19 cellular contexts compared by ENCODE assay signal in genomic region chr11:108912587-108912986, GRCh38.
DNase-seq lines count a peak whose midpoint lies in the region; ATAC-seq and TF ChIP-seq lines count a peak whose summit lies in the region.
"Had no signal": no experiment of that assay in that cellular context is flagged by ENCODE, and none has a peak within 500 bp of the region (broad histone marks: within the 10 kb centered on the region; RNA-seq: fewer than 3 reads in every experiment).

No MANE protein-coding gene starts in this region.

- DNase-seq in EL (peak; percentile 46), OCI-M1 (lab: John Stamatoyannopoulos, UW) (peak; percentile 37), epithelial cell of proximal tubule (ENCODE audit: low read depth) (peak; percentile 36), mesenchymal stem cell (peak; percentile 63), NCI-H1694 treated with DMSO at 0.1 percent for 48 hours (lab: John Stamatoyannopoulos, UW) (no peak), heart left ventricle (no peak)
- no peak for DNase-seq in stimulated activated CD8-positive, alpha-beta memory T cell treated with anti-CD3 and anti-CD28 coated beads, Interleukin-4, amount 100 ng/mL, for 48 hours
- DNase-seq: ACHN; activated naive CD8-positive, alpha-beta T cell treated with anti-CD3 and anti-CD28 coated beads, Interleukin-2, amount 10 ng/mL, durations not matched to agents 7 days and 5 days; gastrocnemius medialis; naive B cell; NCI-H1105; NCI-H2081 treated with DMSO at 0.1 percent for 48 hours; NCI-H510A; transverse colon had no signal

- no peak overlapping the region for H3K14ac ChIP-seq in mesenchymal stem cell (ENCODE audit: low read length in 2 of 2)

- H2BK120ac ChIP-seq in mesenchymal stem cell (ENCODE audit: low read depth, low read length), result peak overlapping the region; percentile 34

- no peak overlapping the region for H4K8ac ChIP-seq in mesenchymal stem cell (ENCODE audit: low read length)

- H2BK15ac ChIP-seq in mesenchymal stem cell (ENCODE audit: low read depth, poor library complexity, severe bottlenecking), result no peak overlapping the region

- H2BK5ac ChIP-seq in mesenchymal stem cell (ENCODE audit: low read depth, low read length, poor library complexity, severe bottlenecking), result no peak overlapping the region

- peak overlapping the region in 1 of 2 experiments; percentile 41 for H3K4ac ChIP-seq in mesenchymal stem cell (ENCODE audit: low read depth in 1 of 2, low read length in 2 of 2)

- H3K27ac ChIP-seq in mesenchymal stem cell (ENCODE audit: low read length, poor library complexity, severe bottlenecking) (no peak overlapping the region), heart left ventricle (no peak overlapping the region)
- H3K27ac ChIP-seq: BLaER1 treated with 17β-estradiol and CSF1 and Interleukin-3, amounts not matched to agents 10 nM and 100 nM; gastrocnemius medialis; transverse colon had no signal

- H3K36me3 ChIP-seq in mesenchymal stem cell (ENCODE audit: control insufficient read depth in 1 of 2, insufficient read depth in 2 of 2, low read depth in 1 of 2, low read length in 2 of 2) (no peaks in the 10 kb centered on the region), heart left ventricle (no peaks in the 10 kb centered on the region)
- H3K36me3 ChIP-seq: gastrocnemius medialis, transverse colon had no signal

- H2BK12ac ChIP-seq in mesenchymal stem cell (ENCODE audit: low read length in 2 of 2), result peak overlapping the region; percentile 66 to 78

- peaks cover 12% of the 10 kb centered on the region for H3K79me1 ChIP-seq in mesenchymal stem cell (replicated peaks; ENCODE audit: low read length, poor library complexity, severe bottlenecking)

- H3K9ac ChIP-seq in mesenchymal stem cell (ENCODE audit: low read length), result no peak overlapping the region
- H3K9ac ChIP-seq: BLaER1 treated with 17β-estradiol and CSF1 and Interleukin-3, amounts not matched to agents 10 nM and 100 nM had no signal

- peak overlapping the region in 1 of 2 experiments; percentile 87 for H3K18ac ChIP-seq in mesenchymal stem cell (ENCODE audit: low read depth in 1 of 2, low read length in 2 of 2)

- no peak overlapping the region for H4K91ac ChIP-seq in mesenchymal stem cell (ENCODE audit: low read length)

- ATAC-seq in HG03159 (IDR thresholded peaks at IDR 0.05; ENCODE audit: unreplicated experiment), result no peak
- ATAC-seq in heart left ventricle, result no peak
- ATAC-seq: activated T-helper 17 cell treated with anti-CD3 and anti-CD28 coated beads, Interleukin-2, amount 50 U/mL, for 72 hours; gastrocnemius medialis; WTC11 had no signal

- no peak overlapping the region for H2AFZ ChIP-seq in mesenchymal stem cell (ENCODE audit: low read depth, low read length)

- H3K4me1 ChIP-seq in mesenchymal stem cell (ENCODE audit: control insufficient read depth, insufficient read depth, low read depth, low read length) (peaks cover 2% of the 10 kb centered on the region), heart left ventricle (peaks cover 0 to 11% (median 0%) of the 10 kb centered on the region in 12 donors)
- H3K4me1 ChIP-seq: transverse colon had no signal

- H3K23ac ChIP-seq in mesenchymal stem cell (ENCODE audit: low read length in 2 of 2), result no peak overlapping the region

- no peak for TF ChIP-seq CTCF in epithelial cell of proximal tubule (conservative IDR thresholded peaks at IDR 0.05; ENCODE audit: low read depth, low read length)
- no peak for TF ChIP-seq CTCF in heart left ventricle (IDR thresholded peaks at IDR 0.05)

- TF ChIP-seq POLR2A in heart left ventricle (IDR thresholded peaks at IDR 0.05), result no peak

- H3K9me3 ChIP-seq in mesenchymal stem cell (ENCODE audit: control insufficient read depth, low read length), result no peaks in the 10 kb centered on the region
- H3K9me3 ChIP-seq in heart left ventricle, result no peaks in the 10 kb centered on the region
- H3K9me3 ChIP-seq: BLaER1 treated with 17β-estradiol and CSF1 and Interleukin-3, amounts not matched to agents 10 nM and 100 nM; gastrocnemius medialis; transverse colon had no signal

- WGBS in mesenchymal stem cell, result 83% methylated on average over 1 of the region's 1 CpG
- WGBS in heart left ventricle, 4 donors, result 96 to 100% (median 97%) methylated on average over 1 of the region's 1 CpG

- H3K27me3 ChIP-seq in mesenchymal stem cell (ENCODE audit: control insufficient read depth in 1 of 2, insufficient read depth in 1 of 2, low read length in 2 of 2), result no peaks in the 10 kb centered on the region
- no peaks in the 10 kb centered on the region for H3K27me3 ChIP-seq in heart left ventricle
- H3K27me3 ChIP-seq: BLaER1 treated with 17β-estradiol and CSF1 and Interleukin-3, amounts not matched to agents 10 nM and 100 nM; gastrocnemius medialis; transverse colon had no signal

- H3K4me3 ChIP-seq in epithelial cell of proximal tubule (ENCODE audit: low read depth, low read length), result no peak overlapping the region
- no peak overlapping the region for H3K4me3 ChIP-seq in mesenchymal stem cell (ENCODE audit: insufficient read depth in 1 of 2, low read depth in 1 of 2, low read length in 2 of 2)
- H3K4me3 ChIP-seq in heart left ventricle, result no peak overlapping the region
- H3K4me3 ChIP-seq: BLaER1 treated with 17β-estradiol and CSF1 and Interleukin-3, amounts not matched to agents 10 nM and 100 nM; gastrocnemius medialis; transverse colon had no signal

- H2AK5ac ChIP-seq in mesenchymal stem cell (ENCODE audit: low read length, severe bottlenecking), result no peak overlapping the region

- H3K4me2 ChIP-seq in mesenchymal stem cell (ENCODE audit: low read length, poor library complexity, severe bottlenecking), result no peak overlapping the region
- H3K4me2 ChIP-seq: BLaER1 treated with 17β-estradiol and CSF1 and Interleukin-3, amounts not matched to agents 10 nM and 100 nM had no signal

- intact Hi-C loops in heart left ventricle (cut with DNase I), result no loop called here

Comparison
In these comparisons a context has a peak if more than half of its experiments do, and no peak if none do; other contexts are left out.
1. DNase-seq: peak in EL (single experiment), OCI-M1 (single experiment), epithelial cell of proximal tubule (single experiment) and mesenchymal stem cell (single experiment); none in NCI-H1694 treated with DMSO at 0.1 percent for 48 hours (single experiment), heart left ventricle (0 of 5) and stimulated activated CD8-positive, alpha-beta memory T cell treated with anti-CD3 and anti-CD28 coated beads, Interleukin-4, amount 100 ng/mL, for 48 hours (single experiment).